ENCODE assay signal across 1 cellular context in genomic region chr10:66215005-66215404, GRCh38.
TF ChIP-seq lines count a peak whose summit lies in the region.

No MANE protein-coding gene starts in this region.

TF ChIP-seq in H1, 55 proteins besides CTCF, POLR2A, EP300 and RAD21:
- TF ChIP-seq TAF7 (optimal IDR thresholded peaks at IDR 0.05; ENCODE audit: borderline replicate concordance, low read depth, low read length): no peak
TF ChIP-seq in H1: peak in this region for 0.
